In genomic region chr3:60742606-60743145, GRCh38 we compare ENCODE assay signal across 11 cellular contexts.
DNase-seq lines count a peak whose midpoint lies in the region; ATAC-seq and TF ChIP-seq lines count a peak whose summit lies in the region.
"Had no signal": no experiment of that assay in that cellular context is flagged by ENCODE, and none has a peak within 500 bp of the region (broad histone marks: within the 10 kb centered on the region; RNA-seq: fewer than 3 reads in every experiment).

No MANE protein-coding gene starts in this region.

- BruUV-seq in HCT116 (replicated peaks; lab: Mats Ljungman, UMichigan) = no TSS peak

- H3K79me2 ChIP-seq in HCT116 (ENCODE audit: insufficient read depth, low read length) = no peaks in the 10 kb centered on the region

- no peaks in the 10 kb centered on the region for H4K20me1 ChIP-seq in HCT116 (ENCODE audit: insufficient read depth)

- ATAC-seq in HCT116 (peak; percentile 72), RWPE2 (ENCODE audit: low read depth) (peak; percentile 31; the same call in 1 of the 3 replicates), psoas muscle (peak; percentile 39 to 54 (median 48)), HG02870 (IDR thresholded peaks at IDR 0.05; ENCODE audit: unreplicated experiment) (no peak), HG03108 (IDR thresholded peaks at IDR 0.05; ENCODE audit: unreplicated experiment) (no peak)

- H3K27me3 ChIP-seq in HCT116 (ENCODE audit: insufficient read depth, low read length) (no peaks in the 10 kb centered on the region), RWPE2 (ENCODE audit: insufficient read depth, poor library complexity, severe bottlenecking) (no peaks in the 10 kb centered on the region), psoas muscle (ENCODE audit: insufficient read depth in 3 of 3, low read length in 2 of 3) (no peaks in the 10 kb centered on the region)
- H3K27me3 ChIP-seq: right lobe of liver, stomach had no signal

- H3K36me3 ChIP-seq in HCT116 (ENCODE audit: control insufficient read depth in 1 of 2, insufficient read depth in 2 of 2, low read length in 2 of 2) (no peaks in the 10 kb centered on the region), RWPE2 (ENCODE audit: low read depth) (no peaks in the 10 kb centered on the region), psoas muscle (ENCODE audit: insufficient read depth in 1 of 2, low read depth in 1 of 2) (no peaks in the 10 kb centered on the region)
- H3K36me3 ChIP-seq: right lobe of liver, stomach had no signal

- H3K4me3 ChIP-seq in HCT116 (replicated peaks in 1 of 2; ENCODE audit: low read depth in 1 of 2, low read length in 2 of 2) = no peak overlapping the region
- no peak overlapping the region for H3K4me3 ChIP-seq in RWPE2 (ENCODE audit: severe bottlenecking)
- no peak overlapping the region for H3K4me3 ChIP-seq in psoas muscle
- H3K4me3 ChIP-seq: right lobe of liver, stomach had no signal

- H3K9ac ChIP-seq in HCT116 (ENCODE audit: low read length) = no peak overlapping the region

- POLR2A ChIA-PET in HCT116 (lab: Charles Lee) = no interaction called here

- CTCF ChIA-PET in HCT116 (lab: Charles Lee) = no interaction called here

- H3K9me2 ChIP-seq in HCT116 (ENCODE audit: insufficient read depth) = no peaks in the 10 kb centered on the region

- TF ChIP-seq RAD21 in HCT116 (IDR thresholded peaks at IDR 0.05; ENCODE audit: low read depth) = peak; percentile 34; the same call in 1 of the 2 replicates

- intact Hi-C loops in HCT116 (cut with micrococcal nuclease) (loop anchor here (5.0 to 10.0 kb wide), 2 partner anchors 1165 to 1748 kb away; no protein-coding TSS in a partner anchor), psoas muscle (cut with DNase I) (no loop called here)

- TF ChIP-seq CTCF in HCT116 (IDR thresholded peaks at IDR 0.05 in 2 of 3, conservative IDR thresholded peaks at IDR 0.05 in 1 of 3; ENCODE audit: borderline replicate concordance in 1 of 3, insufficient read depth in 1 of 3, low read depth in 2 of 3, low read length in 2 of 3) (peak; percentile 14 to 44 (median 37); a peak in 4 of 6 replicates), RWPE2 (IDR thresholded peaks at IDR 0.05; ENCODE audit: poor library complexity, severe bottlenecking) (no peak), psoas muscle (IDR thresholded peaks at IDR 0.05) (peak; percentile 5)

- TF ChIP-seq POLR2A in HCT116 (IDR thresholded peaks at IDR 0.05; ENCODE audit: borderline replicate concordance, extremely low read depth, insufficient read depth, insufficient read length) = no peak

- RAD21 ChIA-PET in HCT116 (lab: Charles Lee; ENCODE audit: low non-redundant PET in 1 of 2, low total read pairs in 2 of 2, uncharacterized antibody in 2 of 2, unreplicated experiment in 2 of 2) = no interaction called here

- WGBS in psoas muscle, 3 donors = 57 to 68% (median 60%) methylated on average over 8 of the region's 8 CpGs

- H3K27ac ChIP-seq in HCT116 (ENCODE audit: low read depth, low read length) (no peak overlapping the region), RWPE2 (ENCODE audit: poor library complexity, severe bottlenecking) (no peak overlapping the region), psoas muscle (no peak overlapping the region)
- H3K27ac ChIP-seq: right lobe of liver, stomach had no signal

- no peak for DNase-seq in HCT116 (ENCODE audit: low read depth, low spot score)
- DNase-seq in RWPE2 (ENCODE audit: low spot score) = no peak
- DNase-seq in glomerular visceral epithelial cell (ENCODE audit: extremely low spot score) = peak; percentile 5
- peak; percentile 25 to 60 for DNase-seq in psoas muscle
- no peak for DNase-seq in GF-D8 (lab: John Stamatoyannopoulos, UW)
- no peak for DNase-seq in GDM1 (lab: John Stamatoyannopoulos, UW)
- DNase-seq: activated CD8-positive, alpha-beta memory T cell treated with anti-CD3 and anti-CD28 coated beads for 24 hours; right lobe of liver; stomach had no signal

- no peaks in the 10 kb centered on the region for H3K4me1 ChIP-seq in HCT116 (ENCODE audit: control insufficient read depth in 1 of 2, insufficient read depth in 2 of 2, low read length in 2 of 2)
- no peaks in the 10 kb centered on the region for H3K4me1 ChIP-seq in RWPE2 (ENCODE audit: insufficient read depth, poor library complexity, severe bottlenecking)
- no peaks in the 10 kb centered on the region for H3K4me1 ChIP-seq in psoas muscle
- H3K4me1 ChIP-seq: right lobe of liver had no signal

- no peak overlapping the region for H3K4me2 ChIP-seq in HCT116 (ENCODE audit: low read length)

- H3K9me3 ChIP-seq in HCT116 (ENCODE audit: control insufficient read depth in 1 of 2, insufficient read depth in 1 of 2, low read depth in 1 of 2, low read length in 2 of 2) (no peaks in the 10 kb centered on the region), RWPE2 (ENCODE audit: severe bottlenecking) (no peaks in the 10 kb centered on the region), psoas muscle (no peaks in the 10 kb centered on the region)
- H3K9me3 ChIP-seq: right lobe of liver, stomach had no signal

- H2AFZ ChIP-seq in HCT116 (ENCODE audit: low read depth, low read length, poor library complexity, severe bottlenecking) = no peak overlapping the region

TF ChIP-seq in HCT116, 20 proteins besides CTCF, POLR2A, EP300 and RAD21:
- TF ChIP-seq REST (IDR thresholded peaks at IDR 0.05; ENCODE audit: low read depth) (no peak), JUND (IDR thresholded peaks at IDR 0.05) (no peak), CEBPB (IDR thresholded peaks at IDR 0.05; ENCODE audit: low read depth) (no peak), MAX (IDR thresholded peaks at IDR 0.05) (no peak), POLR2AphosphoS5 (IDR thresholded peaks at IDR 0.05; ENCODE audit: low read depth, low read length) (no peak), ZFX (IDR thresholded peaks at IDR 0.05) (no peak), TCF7L2 (IDR thresholded peaks at IDR 0.05; ENCODE audit: borderline replicate concordance, extremely low read depth, insufficient read depth, insufficient read length) (no peak), EZH2 (IDR thresholded peaks at IDR 0.05) (no peak), ZNF274 (IDR thresholded peaks at IDR 0.05; ENCODE audit: low read depth, low read length) (no peak)

Comparison
In these comparisons a context has a peak if more than half of its experiments do, and no peak if none do; other contexts are left out.
1. ATAC-seq: peak in HCT116 (single experiment), RWPE2 (single experiment) and psoas muscle (4 of 4); none in HG02870 (single experiment) and HG03108 (single experiment).
2. DNase-seq: peak in glomerular visceral epithelial cell (single experiment) and psoas muscle (2 of 2); none in HCT116 (single experiment), RWPE2 (single experiment), GF-D8 (single experiment) and GDM1 (single experiment).